8 cellular contexts compared by ENCODE assay signal in genomic region chr2:173884403-173884802, GRCh38.
DNase-seq lines count a peak whose midpoint lies in the region; ATAC-seq and TF ChIP-seq lines count a peak whose summit lies in the region.

No MANE protein-coding gene starts in this region.

- intact Hi-C loops in right cardiac atrium (cut with DNase I) = loop anchor here in 1 of 4 donors (10.0 kb wide), 1 partner anchor 460 kb away; no protein-coding TSS in a partner anchor

- WGBS in right cardiac atrium = 42% methylated on average over 1 of the region's 1 CpG

- no peak overlapping the region for H3K9ac ChIP-seq in adipocyte (ENCODE audit: low read length)

- H3K4me3 ChIP-seq in LNCaP clone FGC (ENCODE audit: low read depth, low read length) (no peak overlapping the region), adipocyte (ENCODE audit: low read length) (no peak overlapping the region), right cardiac atrium (ENCODE audit: low read length) (no peak overlapping the region)

- H3K4me1 ChIP-seq in adipocyte (ENCODE audit: control insufficient read depth, insufficient read depth, low read length) = peaks cover 7% of the 10 kb centered on the region
- H3K4me1 ChIP-seq in right cardiac atrium (ENCODE audit: control insufficient read depth, insufficient read depth, low read length) = no peaks in the 10 kb centered on the region

- peak; percentile 52 for TF ChIP-seq CTCF in LNCaP clone FGC (IDR thresholded peaks at IDR 0.05; ENCODE audit: control insufficient read depth, extremely low read depth, insufficient read depth)

- peak; percentile 80 to 84 for ATAC-seq in right cardiac atrium

- DNase-seq in NCI-H748 (lab: John Stamatoyannopoulos, UW; ENCODE audit: unreplicated experiment) (peak; percentile 35), NCI-H748 treated with DMSO at 0.1 percent for 48 hours (lab: John Stamatoyannopoulos, UW) (no peak), LNCaP clone FGC (ENCODE audit: low read depth) (peak; percentile 22), adipocyte (ENCODE audit: low read depth) (peak; percentile 59), right cardiac atrium (peak; percentile 66 to 85 (median 78)), GF-D8 (lab: John Stamatoyannopoulos, UW) (no peak), NCI-H2107 (lab: John Stamatoyannopoulos, UW) (no peak)
- DNase-seq in stimulated activated CD8-positive, alpha-beta memory T cell treated with anti-CD3 and anti-CD28 coated beads, Interleukin-15, amount 100 ng/mL, for 1 hour (ENCODE audit: low read depth) = peak; percentile 3

- H3K36me3 ChIP-seq in adipocyte (ENCODE audit: control insufficient read depth, insufficient read depth, low read length, severe bottlenecking) = no peaks in the 10 kb centered on the region

- no peak overlapping the region for H3K27ac ChIP-seq in right cardiac atrium (ENCODE audit: low read length)

- H3K9me3 ChIP-seq in adipocyte (ENCODE audit: control insufficient read depth, low read length) (peaks cover 6% of the 10 kb centered on the region), right cardiac atrium (ENCODE audit: control insufficient read depth, low read length) (no peaks in the 10 kb centered on the region)

- H3K27me3 ChIP-seq in adipocyte (replicated peaks; ENCODE audit: control insufficient read depth, insufficient read depth, low read length) = no peaks in the 10 kb centered on the region
- H3K27me3 ChIP-seq in right cardiac atrium (ENCODE audit: control insufficient read depth, insufficient read depth) = no peaks in the 10 kb centered on the region

Comparison
In these comparisons a context has a peak if more than half of its experiments do, and no peak if none do; other contexts are left out.
1. DNase-seq: peak in NCI-H748 (single experiment), LNCaP clone FGC (single experiment), adipocyte (single experiment), right cardiac atrium (3 of 3) and stimulated activated CD8-positive, alpha-beta memory T cell treated with anti-CD3 and anti-CD28 coated beads, Interleukin-15, amount 100 ng/mL, for 1 hour (single experiment); none in NCI-H748 treated with DMSO at 0.1 percent for 48 hours (single experiment), GF-D8 (single experiment) and NCI-H2107 (single experiment).